Comparison of ENCODE assay signal across 1 cellular context in genomic region chr17:64460955-64461354, GRCh38.
TF ChIP-seq lines count a peak whose summit lies in the region.

No MANE protein-coding gene starts in this region.

TF ChIP-seq in HepG2, 621 proteins besides CTCF, POLR2A, EP300 and RAD21:
- TF ChIP-seq FOXK2 (IDR thresholded peaks at IDR 0.05) (no peak), HNRNPK (IDR thresholded peaks at IDR 0.05; ENCODE audit: low read depth, low read length, poor library complexity, severe bottlenecking) (peak; percentile 17)
